In the genomic region with DNA sequence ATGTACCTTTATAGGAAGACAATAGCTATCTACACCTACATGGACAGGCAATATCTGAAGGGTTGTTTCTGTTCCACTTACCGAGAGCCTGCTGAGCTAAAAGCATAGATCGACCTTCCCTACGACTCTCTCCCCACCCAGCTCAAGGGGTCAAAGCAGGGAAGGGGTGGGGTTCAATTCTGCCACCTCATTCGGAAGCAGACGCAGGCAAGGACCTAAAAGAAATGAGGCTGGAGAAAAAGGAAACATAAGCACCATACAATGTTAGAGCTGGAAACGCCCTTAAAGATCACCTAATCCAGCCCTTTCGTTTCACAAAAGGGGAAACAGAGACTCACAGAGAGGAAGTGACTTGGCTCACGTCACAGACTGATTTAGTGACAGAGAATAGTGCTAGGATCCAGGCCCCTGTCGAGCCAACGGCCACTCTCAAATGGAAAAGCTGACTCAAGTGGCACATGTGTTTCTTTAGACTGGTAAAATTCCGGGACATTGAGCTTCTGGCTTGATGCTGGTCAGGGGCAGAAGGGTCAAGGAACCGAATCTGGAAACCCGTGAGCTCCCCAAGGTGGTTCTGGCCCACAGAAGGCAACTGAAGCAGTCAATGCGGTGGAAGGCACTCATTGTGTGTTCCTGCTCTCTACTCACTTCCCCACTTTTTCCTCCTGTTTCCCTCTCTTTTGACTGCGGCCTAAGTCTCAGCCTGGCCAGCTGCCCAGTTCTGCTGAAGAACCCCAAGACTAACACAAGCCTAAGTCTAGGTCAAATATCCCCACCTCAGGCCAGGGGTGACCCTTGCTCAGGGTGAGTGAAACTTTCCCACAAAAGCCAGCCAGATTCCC, we compare ENCODE assay signal across 8 cellular contexts. TPM values are rescaled to one million over a fixed set of nuclear protein-coding genes. Genes with fewer than 3 reads are reported as not detected.
DNase-seq lines count a peak whose midpoint lies in the region; ATAC-seq and TF ChIP-seq lines count a peak whose summit lies in the region.

No MANE protein-coding gene starts in this region.

- TF ChIP-seq POLR2A in NB4 (IDR thresholded peaks at IDR 0.05; ENCODE audit: extremely low read depth, insufficient read length) (no peak), testis (IDR thresholded peaks at IDR 0.05) (no peak)

- peak overlapping the region; percentile 54 for H3K4me3 ChIP-seq in NB4 (ENCODE audit: low read depth, low read length)
- no peak overlapping the region for H3K4me3 ChIP-seq in testis

- no peaks in the 10 kb centered on the region for H3K9me3 ChIP-seq in testis

- H3K36me3 Mint-ChIP-seq in activated T-cell treated with anti-CD3 and anti-CD28 coated beads, Interleukin-2, amount 50 U/mL, for 72 hours (ENCODE audit: insufficient read depth in 2 of 2), result peaks cover 4 to 11% of the 10 kb centered on the region in 2 donors

- no peaks in the 10 kb centered on the region for H3K9me3 Mint-ChIP-seq in activated T-cell treated with anti-CD3 and anti-CD28 coated beads, Interleukin-2, amount 50 U/mL, for 72 hours

- TF ChIP-seq CTCF in NB4 (IDR thresholded peaks at IDR 0.05; ENCODE audit: low read depth, low read length) (no peak), testis (IDR thresholded peaks at IDR 0.05) (no peak)

- peak overlapping the region; percentile 99 for H3K27ac Mint-ChIP-seq in activated T-cell treated with anti-CD3 and anti-CD28 coated beads, Interleukin-2, amount 50 U/mL, for 72 hours

- H3K27me3 ChIP-seq in testis, result no peaks in the 10 kb centered on the region

- H3K4me3 Mint-ChIP-seq in activated T-cell treated with anti-CD3 and anti-CD28 coated beads, Interleukin-2, amount 50 U/mL, for 72 hours, result peak overlapping the region; percentile 87 to 88

- peak overlapping the region; percentile 68 to 77 for H3K27ac ChIP-seq in testis

- intact Hi-C loops in testis (cut with DNase I; ENCODE audit: low total_unique reads), result no loop called here

- DNase-seq in EH (ENCODE audit: low read depth), result peak; percentile 28
- peak; percentile 88 for DNase-seq in NB4 (ENCODE audit: low read depth)
- peak in 1 of 2 donors; percentile 54 for DNase-seq in activated T-cell treated with anti-CD3 and anti-CD28 coated beads, Interleukin-2, amount 50 U/mL, for 72 hours
- DNase-seq in left lobe of liver (ENCODE audit: low spot score), result no peak
- DNase-seq in testis, result no peak
- DNase-seq in occipital lobe (lab: John Stamatoyannopoulos, UW), result no peak
- no peak for DNase-seq in GM19240 (ENCODE audit: insufficient read length, low spot score)

- no peaks in the 10 kb centered on the region for H3K27me3 Mint-ChIP-seq in activated T-cell treated with anti-CD3 and anti-CD28 coated beads, Interleukin-2, amount 50 U/mL, for 72 hours (ENCODE audit: low read depth)

- H3K4me1 ChIP-seq in testis, result peaks cover 12% of the 10 kb centered on the region

- ATAC-seq in GM21447 (IDR thresholded peaks at IDR 0.05; ENCODE audit: unreplicated experiment) (peak; percentile 43), left lobe of liver (peak; percentile 41)
- ATAC-seq in activated T-cell treated with anti-CD3 and anti-CD28 coated beads, Interleukin-2, amount 50 U/mL, for 72 hours (replicated peaks in 1 of 2), result peak; percentile 42 to 56

- WGBS in testis, 2 donors, result 25 to 37% methylated on average over 8 to 12 of the region's 15 CpGs

- peaks cover 90% of the 10 kb centered on the region for H3K4me1 Mint-ChIP-seq in activated T-cell treated with anti-CD3 and anti-CD28 coated beads, Interleukin-2, amount 50 U/mL, for 72 hours (ENCODE audit: low read depth)

- H3K36me3 ChIP-seq in testis (ENCODE audit: low read depth, missing control alignments), result no peaks in the 10 kb centered on the region

RNA-seq across cellular contexts. Expression of gene SEPTIN6, which starts 7.5 kb away (rescaled TPM):
- total RNA-seq in activated T-cell treated with anti-CD3 and anti-CD28 coated beads, Interleukin-2, amount 50 U/mL, for 72 hours, result 100 to 1,000 TPM; 183 to 275 TPM
- total RNA-seq in left lobe of liver, result 13.7 TPM
- total RNA-seq in testis, result 100 to 1,000 TPM; 187 to 250 TPM
- 80.2 TPM for polyA plus RNA-seq in testis (ENCODE audit: insufficient read depth, low read depth, low replicate concordance)
- 43.0 TPM for total RNA-seq in occipital lobe

Comparison
In these comparisons a context has a peak if more than half of its experiments do, and no peak if none do; other contexts are left out.
1. DNase-seq: peak in EH (single experiment) and NB4 (single experiment); none in left lobe of liver (single experiment), testis (single experiment), occipital lobe (single experiment) and GM19240 (single experiment).
2. Peak in every context shown above with its lines, with median percentiles within 50 percentile points of each other: ATAC-seq.